ENCODE assay signal across 20 cellular contexts in genomic region chr4:190114991-190115390, GRCh38. TPM values are rescaled to one million over a fixed set of nuclear protein-coding genes. Genes with fewer than 3 reads are reported as not detected.
"Had no signal": no experiment of that assay in that cellular context is flagged by ENCODE, and none has a peak within 500 bp of the region (broad histone marks: within the 10 kb centered on the region; RNA-seq: fewer than 3 reads in every experiment).

No MANE protein-coding gene starts in this region.

RNA-seq across cellular contexts. Expression of gene DBET, which starts 50.7 kb away (rescaled TPM):
- total RNA-seq: endodermal cell, esophagus mucosa, fibroblast of lung, foreskin keratinocyte, gastroesophageal sphincter, heart left ventricle, hepatocyte, left colon, left ventricle myocardium superior, lower lobe of right lung, mononuclear cell, natural killer cell, occipital lobe, posterior vena cava, sciatic nerve, temporal lobe, upper lobe of left lung, uterus had no signal
- polyA plus RNA-seq: fibroblast of lung, foreskin keratinocyte, heart left ventricle, hepatocyte, neural cell, pancreas had no signal

RNA-seq across cellular contexts. Expression of gene DUX4, which starts 58.6 kb away (rescaled TPM):
- total RNA-seq: endodermal cell, fibroblast of lung, foreskin keratinocyte, gastroesophageal sphincter, heart left ventricle, hepatocyte, left colon, left ventricle myocardium superior, lower lobe of right lung, mononuclear cell, natural killer cell, occipital lobe, posterior vena cava, sciatic nerve, temporal lobe, upper lobe of left lung, uterus had no signal
- polyA plus RNA-seq: fibroblast of lung, foreskin keratinocyte, heart left ventricle, hepatocyte, neural cell, pancreas had no signal
